In genomic region chr3:122365073-122365472, GRCh38 we compare ENCODE assay signal across 14 cellular contexts. TPM values are rescaled to one million over a fixed set of nuclear protein-coding genes. Genes with fewer than 3 reads are reported as not detected.
A peak's percentile ranks its signal among the peaks of the same experiment; 100 is the strongest.
DNase-seq lines count a peak whose midpoint lies in the region; ATAC-seq and TF ChIP-seq lines count a peak whose summit lies in the region.
"Had no signal": no experiment of that assay in that cellular context is flagged by ENCODE, and none has a peak within 500 bp of the region (broad histone marks: within the 10 kb centered on the region; RNA-seq: fewer than 3 reads in every experiment).

No MANE protein-coding gene starts in this region.

- no peak overlapping the region for H3K23ac ChIP-seq in neuronal stem cell (ENCODE audit: low read depth, low read length, poor library complexity)

- no peaks in the 10 kb centered on the region for H3K27me3 Mint-ChIP-seq in activated naive CD4-positive, alpha-beta T cell treated with anti-CD3 and anti-CD28 coated beads for 36 hours (ENCODE audit: low read depth)
- no peaks in the 10 kb centered on the region for H3K27me3 Mint-ChIP-seq in activated naive CD4-positive, alpha-beta T cell treated with anti-CD3 and anti-CD28 coated beads, Interleukin-2, amount 10 ng/mL, durations not matched to agents 7 days and 5 days
- H3K27me3 Mint-ChIP-seq in activated T-helper 2 cell treated with anti-CD3 and anti-CD28 coated beads, Interferon-gamma antibody, Interleukin-2, Interleukin-4, amounts not matched to agents 10 μg/mL and 5 μg/mL and 100 μg/mL, durations not matched to agents 14 hours and 24 hours and 36 hours (ENCODE audit: low read depth) = no peaks in the 10 kb centered on the region
- H3K27me3 Mint-ChIP-seq in type B pancreatic cell = no peaks in the 10 kb centered on the region

- no peak overlapping the region for H3K9ac ChIP-seq in neuronal stem cell (ENCODE audit: low read depth, low read length, poor library complexity)
- H3K9ac ChIP-seq: KMS-11 had no signal

- WGBS in neuronal stem cell (ENCODE audit: extremely low coverage in 2 of 2, insufficient read length in 2 of 2, insufficient replicate concordance in 1 of 2), 2 donors = no CpG with 5 or more reads among the region's 1 CpG

- CTCF ChIA-PET in activated naive CD4-positive, alpha-beta T cell treated with anti-CD3 and anti-CD28 coated beads for 36 hours (lab: Charles Lee) = no interaction called here
- CTCF ChIA-PET in activated naive CD4-positive, alpha-beta T cell treated with anti-CD3 and anti-CD28 coated beads, Interleukin-2, amount 10 ng/mL, durations not matched to agents 7 days and 5 days (lab: Charles Lee) = interaction anchor here (1.6 to 1.9 kb wide), 3 partner anchors 19 to 314 kb away, joined by 4 to 7 read pairs (median 5); partner anchors contain the start of gene FAM162A

- DNase-seq in activated naive CD4-positive, alpha-beta T cell treated with anti-CD3 and anti-CD28 coated beads for 36 hours = no peak
- DNase-seq in activated naive CD4-positive, alpha-beta T cell treated with anti-CD3 and anti-CD28 coated beads, Interleukin-2, amount 10 ng/mL, durations not matched to agents 7 days and 5 days = no peak
- DNase-seq in activated T-helper 2 cell treated with anti-CD3 and anti-CD28 coated beads, Interferon-gamma antibody, Interleukin-2, Interleukin-4, amounts not matched to agents 10 μg/mL and 5 μg/mL and 100 μg/mL, durations not matched to agents 14 hours and 24 hours and 36 hours (ENCODE audit: low spot score) = no peak
- DNase-seq in type B pancreatic cell (ENCODE audit: extremely low spot score, unreplicated experiment) (no peak), A172 (ENCODE audit: low spot score) (no peak), CD1c-positive myeloid dendritic cell (ENCODE audit: extremely low spot score) (no peak), neuronal stem cell (ENCODE audit: low spot score) (no peak)
- DNase-seq: activated CD4-positive, alpha-beta T cell treated with anti-CD3 and anti-CD28 coated beads for 4 hours; DMS79; effector CD4-positive, alpha-beta T cell; gastrocnemius medialis; upper lobe of right lung had no signal

- H2BK120ac ChIP-seq in neuronal stem cell (ENCODE audit: low read depth, low read length) = no peak overlapping the region

- H3K9me3 Mint-ChIP-seq in activated naive CD4-positive, alpha-beta T cell treated with anti-CD3 and anti-CD28 coated beads for 36 hours = no peaks in the 10 kb centered on the region
- no peaks in the 10 kb centered on the region for H3K9me3 Mint-ChIP-seq in activated naive CD4-positive, alpha-beta T cell treated with anti-CD3 and anti-CD28 coated beads, Interleukin-2, amount 10 ng/mL, durations not matched to agents 7 days and 5 days
- no peaks in the 10 kb centered on the region for H3K9me3 Mint-ChIP-seq in activated T-helper 2 cell treated with anti-CD3 and anti-CD28 coated beads, Interferon-gamma antibody, Interleukin-2, Interleukin-4, amounts not matched to agents 10 μg/mL and 5 μg/mL and 100 μg/mL, durations not matched to agents 14 hours and 24 hours and 36 hours
- no peaks in the 10 kb centered on the region for H3K9me3 Mint-ChIP-seq in type B pancreatic cell

- H3K27ac ChIP-seq in neuronal stem cell (replicated peaks; ENCODE audit: low read length) = no peak overlapping the region
- H3K27ac ChIP-seq: gastrocnemius medialis, KMS-11, upper lobe of right lung had no signal

- no peaks in the 10 kb centered on the region for H3K4me1 ChIP-seq in neuronal stem cell (ENCODE audit: control insufficient read depth in 2 of 2, insufficient read depth in 1 of 2, low read depth in 1 of 2, low read length in 2 of 2)
- H3K4me1 ChIP-seq: gastrocnemius medialis, upper lobe of right lung had no signal

- no peak overlapping the region for H3K14ac ChIP-seq in neuronal stem cell (ENCODE audit: low read length)

- no peak overlapping the region for H3K4me3 ChIP-seq in neuronal stem cell (ENCODE audit: low read length in 2 of 2)
- H3K4me3 ChIP-seq: gastrocnemius medialis, upper lobe of right lung had no signal

- H2BK12ac ChIP-seq in neuronal stem cell (ENCODE audit: low read length) = no peak overlapping the region

- peak; percentile 66 for ATAC-seq in HG02973 (IDR thresholded peaks at IDR 0.05; ENCODE audit: unreplicated experiment)
- ATAC-seq: gastrocnemius medialis had no signal

- no peaks in the 10 kb centered on the region for H3K9me3 ChIP-seq in neuronal stem cell (replicated peaks in 1 of 2; ENCODE audit: control insufficient read depth in 2 of 2, insufficient read depth in 1 of 2, low read depth in 1 of 2, low read length in 2 of 2)
- H3K9me3 ChIP-seq: gastrocnemius medialis, upper lobe of right lung had no signal

- H4K8ac ChIP-seq in neuronal stem cell (ENCODE audit: low read depth, low read length) = no peak overlapping the region

- H2AK5ac ChIP-seq in neuronal stem cell (ENCODE audit: low read depth, low read length) = no peak overlapping the region

- no peak for TF ChIP-seq CTCF in type B pancreatic cell (conservative IDR thresholded peaks at IDR 0.05)

- no peak overlapping the region for H4K91ac ChIP-seq in neuronal stem cell (ENCODE audit: low read depth, low read length, poor library complexity)

- intact Hi-C loops in activated naive CD4-positive, alpha-beta T cell treated with anti-CD3 and anti-CD28 coated beads for 36 hours (cut with micrococcal nuclease) = loop anchor here (1.0 to 5.0 kb wide), 3 partner anchors 18 to 818 kb away; partner anchors contain the start of genes MIX23 and POLQ
- intact Hi-C loops in activated T-helper 2 cell treated with anti-CD3 and anti-CD28 coated beads, Interferon-gamma antibody, Interleukin-2, Interleukin-4, amounts not matched to agents 10 μg/mL and 5 μg/mL and 100 μg/mL, durations not matched to agents 14 hours and 24 hours and 36 hours (cut with micrococcal nuclease) = loop anchor here (1.0 to 10.0 kb wide), 9 partner anchors 19 to 818 kb away; partner anchors contain the start of gene FAM162A

- H3K4me2 ChIP-seq in neuronal stem cell (ENCODE audit: insufficient read depth, low read length, poor library complexity, severe bottlenecking) = no peak overlapping the region
- H3K4me2 ChIP-seq: KMS-11 had no signal

- H3K36me3 Mint-ChIP-seq in activated naive CD4-positive, alpha-beta T cell treated with anti-CD3 and anti-CD28 coated beads for 36 hours (ENCODE audit: low read depth) = peaks cover 26% of the 10 kb centered on the region
- H3K36me3 Mint-ChIP-seq in activated naive CD4-positive, alpha-beta T cell treated with anti-CD3 and anti-CD28 coated beads, Interleukin-2, amount 10 ng/mL, durations not matched to agents 7 days and 5 days = peaks cover 30% of the 10 kb centered on the region
- peaks cover 68% of the 10 kb centered on the region for H3K36me3 Mint-ChIP-seq in activated T-helper 2 cell treated with anti-CD3 and anti-CD28 coated beads, Interferon-gamma antibody, Interleukin-2, Interleukin-4, amounts not matched to agents 10 μg/mL and 5 μg/mL and 100 μg/mL, durations not matched to agents 14 hours and 24 hours and 36 hours (ENCODE audit: low read depth)
- H3K36me3 Mint-ChIP-seq in type B pancreatic cell = peaks cover 23% of the 10 kb centered on the region

- H3K4ac ChIP-seq in neuronal stem cell (ENCODE audit: low read length) = no peak overlapping the region

- peaks cover 16 to 95% of the 10 kb centered on the region in 2 donors for H3K36me3 ChIP-seq in neuronal stem cell (replicated peaks in 1 of 2; ENCODE audit: control insufficient read depth in 2 of 2, insufficient read depth in 2 of 2, low read length in 2 of 2)

- no peak overlapping the region for H2AFZ ChIP-seq in neuronal stem cell (ENCODE audit: low read length)

- no peak overlapping the region for H3K18ac ChIP-seq in neuronal stem cell (ENCODE audit: low read length)

- no peaks in the 10 kb centered on the region for H3K27me3 ChIP-seq in neuronal stem cell (ENCODE audit: control insufficient read depth in 3 of 3, insufficient read depth in 3 of 3, low read depth in 1 of 3, low read length in 3 of 3)
- H3K27me3 ChIP-seq: gastrocnemius medialis, upper lobe of right lung had no signal

- H3K79me1 ChIP-seq in neuronal stem cell (ENCODE audit: low read depth, low read length) = no peaks in the 10 kb centered on the region

- no peak overlapping the region for H3K4me3 Mint-ChIP-seq in activated naive CD4-positive, alpha-beta T cell treated with anti-CD3 and anti-CD28 coated beads for 36 hours
- no peak overlapping the region for H3K4me3 Mint-ChIP-seq in activated naive CD4-positive, alpha-beta T cell treated with anti-CD3 and anti-CD28 coated beads, Interleukin-2, amount 10 ng/mL, durations not matched to agents 7 days and 5 days
- H3K4me3 Mint-ChIP-seq in activated T-helper 2 cell treated with anti-CD3 and anti-CD28 coated beads, Interferon-gamma antibody, Interleukin-2, Interleukin-4, amounts not matched to agents 10 μg/mL and 5 μg/mL and 100 μg/mL, durations not matched to agents 14 hours and 24 hours and 36 hours (ENCODE audit: low read depth) = peak overlapping the region; percentile 14
- H3K4me3 Mint-ChIP-seq in type B pancreatic cell = no peak overlapping the region

- H3K27ac Mint-ChIP-seq in activated naive CD4-positive, alpha-beta T cell treated with anti-CD3 and anti-CD28 coated beads for 36 hours = peak overlapping the region; percentile 70
- H3K27ac Mint-ChIP-seq in activated naive CD4-positive, alpha-beta T cell treated with anti-CD3 and anti-CD28 coated beads, Interleukin-2, amount 10 ng/mL, durations not matched to agents 7 days and 5 days = no peak overlapping the region
- peak overlapping the region; percentile 92 for H3K27ac Mint-ChIP-seq in activated T-helper 2 cell treated with anti-CD3 and anti-CD28 coated beads, Interferon-gamma antibody, Interleukin-2, Interleukin-4, amounts not matched to agents 10 μg/mL and 5 μg/mL and 100 μg/mL, durations not matched to agents 14 hours and 24 hours and 36 hours
- H3K27ac Mint-ChIP-seq in type B pancreatic cell = peak overlapping the region; percentile 83

- peaks cover 17% of the 10 kb centered on the region for H3K4me1 Mint-ChIP-seq in activated naive CD4-positive, alpha-beta T cell treated with anti-CD3 and anti-CD28 coated beads for 36 hours (ENCODE audit: low read depth)
- peaks cover 7% of the 10 kb centered on the region for H3K4me1 Mint-ChIP-seq in activated naive CD4-positive, alpha-beta T cell treated with anti-CD3 and anti-CD28 coated beads, Interleukin-2, amount 10 ng/mL, durations not matched to agents 7 days and 5 days
- peaks cover 41% of the 10 kb centered on the region for H3K4me1 Mint-ChIP-seq in activated T-helper 2 cell treated with anti-CD3 and anti-CD28 coated beads, Interferon-gamma antibody, Interleukin-2, Interleukin-4, amounts not matched to agents 10 μg/mL and 5 μg/mL and 100 μg/mL, durations not matched to agents 14 hours and 24 hours and 36 hours (ENCODE audit: low read depth)
- no peaks in the 10 kb centered on the region for H3K4me1 Mint-ChIP-seq in type B pancreatic cell (ENCODE audit: unreplicated experiment)

- no peak overlapping the region for H2BK5ac ChIP-seq in neuronal stem cell (ENCODE audit: low read length)

- H2BK15ac ChIP-seq in neuronal stem cell (ENCODE audit: low read length) = no peak overlapping the region

RNA-seq across cellular contexts. Expression of gene MIX23, which starts 18.0 kb away (rescaled TPM):
- 10 to 100 TPM; 90.5 to 96.1 TPM for total RNA-seq in activated naive CD4-positive, alpha-beta T cell treated with anti-CD3 and anti-CD28 coated beads for 36 hours
- total RNA-seq in activated T-helper 2 cell treated with anti-CD3 and anti-CD28 coated beads, Interferon-gamma antibody, Interleukin-2, Interleukin-4, amounts not matched to agents 10 μg/mL and 5 μg/mL and 100 μg/mL, durations not matched to agents 14 hours and 24 hours and 36 hours = 105 and 110 TPM in 2 replicates
- total RNA-seq in type B pancreatic cell (ENCODE audit: low replicate concordance) = 39.8 and 44.9 TPM in 2 replicates
- 77.5 and 114 TPM in 2 replicates for total RNA-seq in A172 (2014; rRNA removed; shearing (Covaris generic))
- polyA plus RNA-seq in neuronal stem cell (2013, experiment 1 of 2) = 45.6 TPM
- 45.7 TPM for polyA plus RNA-seq in neuronal stem cell (2013, experiment 2 of 2)

RNA-seq across cellular contexts. Expression of gene FAM162A, which starts 18.9 kb away (rescaled TPM):
- total RNA-seq in activated naive CD4-positive, alpha-beta T cell treated with anti-CD3 and anti-CD28 coated beads for 36 hours = 100 to 1,000 TPM; 111 to 112 TPM
- total RNA-seq in activated T-helper 2 cell treated with anti-CD3 and anti-CD28 coated beads, Interferon-gamma antibody, Interleukin-2, Interleukin-4, amounts not matched to agents 10 μg/mL and 5 μg/mL and 100 μg/mL, durations not matched to agents 14 hours and 24 hours and 36 hours = 82.2 and 85.8 TPM in 2 replicates
- 68.8 and 230 TPM in 2 replicates for total RNA-seq in type B pancreatic cell (ENCODE audit: low replicate concordance)
- total RNA-seq in A172 (2014; rRNA removed; shearing (Covaris generic)) = 41.2 and 55.3 TPM in 2 replicates
- polyA plus RNA-seq in neuronal stem cell (2013, experiment 1 of 2) = 13.4 TPM
- polyA plus RNA-seq in neuronal stem cell (2013, experiment 2 of 2) = 12.8 TPM

RNA-seq across cellular contexts. Expression of gene CSTA, which starts 40.0 kb away (rescaled TPM):
- total RNA-seq in activated naive CD4-positive, alpha-beta T cell treated with anti-CD3 and anti-CD28 coated beads for 36 hours = not detected
- not detected in 2 replicates for total RNA-seq in activated T-helper 2 cell treated with anti-CD3 and anti-CD28 coated beads, Interferon-gamma antibody, Interleukin-2, Interleukin-4, amounts not matched to agents 10 μg/mL and 5 μg/mL and 100 μg/mL, durations not matched to agents 14 hours and 24 hours and 36 hours
- 39.5 and 99.3 TPM in 2 replicates for total RNA-seq in type B pancreatic cell (ENCODE audit: low replicate concordance)
- total RNA-seq in A172 (2014; rRNA removed; shearing (Covaris generic)) = 0.24 TPM in 1 of 2 replicates, not detected in the other
- polyA plus RNA-seq in neuronal stem cell (2013, experiment 1 of 2) = not detected
- not detected for polyA plus RNA-seq in neuronal stem cell (2013, experiment 2 of 2)

RNA-seq across cellular contexts. Expression of gene WDR5B, which starts 50.8 kb away (rescaled TPM):
- 1 to 10 TPM; 2.3 to 2.9 TPM for total RNA-seq in activated naive CD4-positive, alpha-beta T cell treated with anti-CD3 and anti-CD28 coated beads for 36 hours
- total RNA-seq in activated T-helper 2 cell treated with anti-CD3 and anti-CD28 coated beads, Interferon-gamma antibody, Interleukin-2, Interleukin-4, amounts not matched to agents 10 μg/mL and 5 μg/mL and 100 μg/mL, durations not matched to agents 14 hours and 24 hours and 36 hours = 4.9 and 5.5 TPM in 2 replicates
- total RNA-seq in type B pancreatic cell (ENCODE audit: low replicate concordance) = 6.2 and 8.2 TPM in 2 replicates
- 9.6 and 10.4 TPM in 2 replicates for total RNA-seq in A172 (2014; rRNA removed; shearing (Covaris generic))
- polyA plus RNA-seq in neuronal stem cell (2013, experiment 1 of 2) = 4.6 TPM
- polyA plus RNA-seq in neuronal stem cell (2013, experiment 2 of 2) = 4.8 TPM

Comparison
In these comparisons a context has a peak if more than half of its experiments do, and no peak if none do; other contexts are left out.
1. RNA of gene CSTA, which starts 40.0 kb away (total RNA-seq): 39.5 to 99.3 TPM in type B pancreatic cell; not detected in activated naive CD4-positive, alpha-beta T cell treated with anti-CD3 and anti-CD28 coated beads for 36 hours, not detected in activated T-helper 2 cell treated with anti-CD3 and anti-CD28 coated beads, Interferon-gamma antibody, Interleukin-2, Interleukin-4, amounts not matched to agents 10 μg/mL and 5 μg/mL and 100 μg/mL, durations not matched to agents 14 hours and 24 hours and 36 hours and 0.24 TPM in A172; every median in the first group is over 10 times any median in the second.